ENCODE assay signal across 22 cellular contexts in genomic region chr7:109256762-109257560, GRCh38.
DNase-seq lines count a peak whose midpoint lies in the region; ATAC-seq and TF ChIP-seq lines count a peak whose summit lies in the region.
"Had no signal": no experiment of that assay in that cellular context is flagged by ENCODE, and none has a peak within 500 bp of the region (broad histone marks: within the 10 kb centered on the region; RNA-seq: fewer than 3 reads in every experiment).

No MANE protein-coding gene starts in this region.

- in situ Hi-C loops in G401 (cut with HindIII; ENCODE audit: low sequenced_read_pairs): no loop called here

- no peak overlapping the region for H3K4me2 ChIP-seq in MM.1S (ENCODE audit: low read depth, low read length)

- H3K79me2 ChIP-seq in MM.1S (ENCODE audit: low read length): no peaks in the 10 kb centered on the region

- ATAC-seq in GM19438 (IDR thresholded peaks at IDR 0.05; ENCODE audit: low read depth, unreplicated experiment) (peak; percentile 40), HG03159 (IDR thresholded peaks at IDR 0.05; ENCODE audit: unreplicated experiment) (peak; percentile 39)
- ATAC-seq: Right ventricle myocardium inferior had no signal

- H3K36me3 ChIP-seq in MM.1S (replicated peaks; ENCODE audit: insufficient read depth, low read length): no peaks in the 10 kb centered on the region
- H3K36me3 ChIP-seq in H7 (replicated peaks; ENCODE audit: control insufficient read depth, insufficient read depth, low read length): no peaks in the 10 kb centered on the region
- H3K36me3 ChIP-seq: SJSA1 had no signal

- H3K4me1 ChIP-seq in MM.1S (ENCODE audit: low read length): peaks cover 15% of the 10 kb centered on the region
- H3K4me1 ChIP-seq: SJSA1 had no signal

- no peaks in the 10 kb centered on the region for H4K20me1 ChIP-seq in MM.1S (ENCODE audit: insufficient read depth, low read length)

- no peaks in the 10 kb centered on the region for H3K9me3 ChIP-seq in MM.1S (replicated peaks; ENCODE audit: insufficient read depth, low read length)
- H3K9me3 ChIP-seq: SJSA1 had no signal

- H3K4me3 ChIP-seq in MM.1S (ENCODE audit: low read length) (no peak overlapping the region), H7 (ENCODE audit: insufficient read depth, low read depth, low read length) (no peak overlapping the region)
- H3K4me3 ChIP-seq: SJSA1 had no signal

- H3K27ac ChIP-seq in MM.1S (ENCODE audit: low read length): no peak overlapping the region
- H3K27ac ChIP-seq: HL-60, SJSA1 had no signal

- peak; percentile 22 for DNase-seq in MM.1S
- DNase-seq in H7: no peak
- no peak for DNase-seq in G401 (ENCODE audit: low spot score)
- DNase-seq in NCI-H187 (lab: John Stamatoyannopoulos, UW): no peak
- DNase-seq in HT-29 (ENCODE audit: low spot score): no peak
- DNase-seq: CD4-positive, CD25-positive, alpha-beta regulatory T cell; EL; HFFc6; KG1; MV-4-11; NCI-H1105 treated with DMSO at 0.1 percent for 48 hours; NCI-H2081; NCI-H2171; NCI-H345; NCI-H524; NCI-H774; T-helper 1 cell had no signal

- H3F3A ChIP-seq in MM.1S (ENCODE audit: insufficient read depth, low read length): 0 out of 2 replicates have a peak, but pooled peaks cover 4% of the 10 kb centered on the region

- no peak overlapping the region for H3K9ac ChIP-seq in MM.1S (ENCODE audit: low read length)

- H3K27me3 ChIP-seq in MM.1S (replicated peaks; ENCODE audit: insufficient read depth, low read length) (no peaks in the 10 kb centered on the region), H7 (ENCODE audit: control insufficient read depth, insufficient read depth, low read length) (no peaks in the 10 kb centered on the region)
- H3K27me3 ChIP-seq: SJSA1 had no signal

- H2AFZ ChIP-seq in MM.1S (ENCODE audit: low read length): no peak overlapping the region

- no peaks in the 10 kb centered on the region for H3K9me2 ChIP-seq in MM.1S (replicated peaks; ENCODE audit: insufficient read depth, low read length)

- no peak for TF ChIP-seq CTCF in MM.1S (IDR thresholded peaks at IDR 0.05; ENCODE audit: low read length)
